6 cellular contexts compared by ENCODE assay signal in the genomic region with DNA sequence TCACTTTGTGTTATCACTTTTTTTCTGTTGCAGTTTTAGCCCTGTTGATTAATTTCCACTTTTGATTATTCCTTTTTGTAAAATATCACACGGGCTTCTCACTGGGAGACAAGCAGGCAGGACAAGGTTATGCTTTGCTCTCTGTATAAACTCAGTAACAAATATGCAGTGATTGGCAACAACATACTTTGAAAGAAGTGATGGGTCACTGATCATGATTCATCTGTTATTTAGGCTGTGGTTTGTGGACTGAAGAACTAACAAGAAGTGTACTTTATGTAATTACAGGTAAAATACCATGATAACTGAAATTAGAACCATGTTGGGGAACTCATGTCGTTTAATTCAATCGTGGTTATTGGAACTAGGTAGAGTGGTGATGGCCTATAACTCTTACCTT.
DNase-seq lines count a peak whose midpoint lies in the region; FAIRE-seq and TF ChIP-seq lines count a peak whose summit lies in the region.
"Not testable (repeated sequence)": the region's sequence is repeated elsewhere in the genome, so short reads cannot be mapped to it uniquely, and the experiment has no call there.

No MANE protein-coding gene starts in this region.

- FAIRE-seq in GM12892 (lab: Jason Lieb, UNC), result peak; percentile 14
- peak; percentile 82 for FAIRE-seq in RCC 7860 (lab: Jason Lieb, UNC)
- peak; percentile 13 for FAIRE-seq in bronchial epithelial cell (lab: Jason Lieb, UNC)

- H3K27me3 ChIP-seq in bronchial epithelial cell (ENCODE audit: control insufficient read depth, insufficient read depth, low read length), result not testable (repeated sequence)

- TF ChIP-seq CTCF in bronchial epithelial cell (IDR thresholded peaks at IDR 0.05; ENCODE audit: insufficient read depth, low read length, severe bottlenecking), result not testable (repeated sequence)

- not testable (repeated sequence) for TF ChIP-seq POLR2A in GM12892 (IDR thresholded peaks at IDR 0.05; ENCODE audit: low read depth, low read length)

- not testable (repeated sequence) for DNase-seq in GM12892 (ENCODE audit: insufficient read length); RCC 7860 (ENCODE audit: low spot score)
- DNase-seq in LHCN-M2 (ENCODE audit: low read depth) (peak; percentile 13), bronchial epithelial cell (ENCODE audit: low read depth) (peak; percentile 7), glomerular visceral epithelial cell (ENCODE audit: extremely low spot score) (peak; percentile 15), renal cortical epithelial cell (ENCODE audit: low read depth) (peak; percentile 65)

- H3K36me3 ChIP-seq in bronchial epithelial cell (ENCODE audit: control insufficient read depth, insufficient read depth, low read length), result not testable (repeated sequence)

- H3K4me3 ChIP-seq in bronchial epithelial cell (ENCODE audit: low read depth, low read length), result not testable (repeated sequence)
